1 cellular context compared by ENCODE assay signal in genomic region chr17:38676706-38677504, GRCh38.
TF ChIP-seq lines count a peak whose summit lies in the region.

No MANE protein-coding gene starts in this region.

TF ChIP-seq in HepG2, 621 proteins besides CTCF, POLR2A, EP300 and RAD21 (continued from another document):
- peak; percentile 94 for TF ChIP-seq ATF2 (CRISPR knock-in tag; IDR thresholded peaks at IDR 0.05)
